21 cellular contexts compared by ENCODE assay signal in the genomic region with DNA sequence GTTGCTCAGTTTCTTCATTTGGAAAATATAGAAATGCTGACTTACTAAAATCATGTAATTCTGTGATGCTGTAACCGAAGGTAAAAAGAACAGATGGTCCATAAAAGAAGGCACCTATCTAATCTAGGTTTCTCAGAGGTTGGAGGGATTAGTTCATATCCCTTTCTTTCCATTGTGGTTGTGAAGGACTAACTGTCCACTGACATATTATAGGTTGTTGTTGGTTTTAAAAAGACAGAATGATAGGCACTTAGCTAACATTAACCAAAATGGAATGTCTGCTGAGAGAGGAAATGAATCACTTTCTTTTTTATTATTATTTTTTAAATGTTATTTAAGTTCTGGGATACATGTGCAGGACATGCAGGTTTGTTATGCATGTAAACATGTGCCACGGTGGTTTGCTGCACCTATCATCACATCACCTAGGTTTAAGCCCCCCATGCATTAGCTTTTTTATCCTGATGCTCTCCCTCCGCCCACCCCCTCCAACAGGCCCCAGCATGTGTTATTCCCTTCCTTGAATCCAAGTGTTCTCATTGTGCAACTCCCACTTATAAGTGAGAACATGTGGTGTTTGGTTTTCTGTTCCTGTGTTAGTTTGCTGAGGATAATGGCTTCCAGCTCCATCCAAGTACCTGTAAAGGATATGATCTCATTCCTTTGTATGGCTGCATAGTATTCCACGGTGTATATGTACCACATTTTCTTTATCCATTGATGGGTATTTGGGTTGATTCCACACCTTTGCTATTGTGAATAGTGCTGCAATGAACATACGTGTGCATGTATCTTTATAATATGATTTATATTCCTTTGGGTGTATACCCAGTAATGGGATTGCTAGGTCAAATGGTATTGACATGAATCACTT. TPM values are rescaled to one million over a fixed set of nuclear protein-coding genes. Genes with fewer than 3 reads are reported as not detected.
DNase-seq lines count a peak whose midpoint lies in the region; ATAC-seq, FAIRE-seq and TF ChIP-seq lines count a peak whose summit lies in the region.
"Had no signal": no experiment of that assay in that cellular context is flagged by ENCODE, and none has a peak within 500 bp of the region (broad histone marks: within the 10 kb centered on the region; RNA-seq: fewer than 3 reads in every experiment).

No MANE protein-coding gene starts in this region.

- H3K4me3 ChIP-seq in A549 (no peak overlapping the region), fibroblast of villous mesenchyme (ENCODE audit: low read depth, low read length) (no peak overlapping the region)
- H3K4me3 ChIP-seq: left ventricle myocardium inferior, PC-9, SK-N-MC had no signal

- no peaks in the 10 kb centered on the region; the same call in 1 of the 2 replicates for H3K27me3 Mint-ChIP-seq in HFFc6 (ENCODE audit: insufficient read depth)

- no peaks in the 10 kb centered on the region for H3K4me1 ChIP-seq in A549
- H3K4me1 ChIP-seq: left ventricle myocardium inferior had no signal

- H3K4me2 ChIP-seq in A549 = no peak overlapping the region
- H3K4me2 ChIP-seq: PC-9 had no signal

- peak; percentile 70 for FAIRE-seq in A549 (lab: Jason Lieb, UNC)

- ATAC-seq in A549 = no peak
- no peak for ATAC-seq in GM21723 (IDR thresholded peaks at IDR 0.05; ENCODE audit: unreplicated experiment)
- ATAC-seq: stimulated activated naive CD8-positive, alpha-beta T cell treated with anti-CD3 and anti-CD28 coated beads, Interleukin-15, amount 100 ng/mL, for 72 hours had no signal

- WGBS in A549 (ENCODE audit: missing lambda C conversion rate) = 0% methylated on average over 5 of the region's 5 CpGs

- DNase-seq in A549 (ENCODE audit: low read depth in 1 of 2, low spot score in 1 of 2) (no peak), HFFc6 (peak; percentile 2), astrocyte of the hippocampus (ENCODE audit: low read depth, low spot score) (peak; percentile 1), fibroblast of villous mesenchyme (ENCODE audit: low read depth) (peak; percentile 56), cerebellar cortex (ENCODE audit: low spot score) (no peak), cerebellum (ENCODE audit: low spot score) (no peak)
- no peak for DNase-seq in stimulated activated CD4-positive, alpha-beta T cell treated with anti-CD3 and anti-CD28 coated beads, Interleukin-4, amount 100 ng/mL, for 1 hour
- DNase-seq: activated CD4-positive, alpha-beta T cell treated with anti-CD3 and anti-CD28 coated beads for 48 hours; activated naive CD4-positive, alpha-beta T cell treated with anti-CD3 and anti-CD28 coated beads, Interleukin-2, amount 10 ng/mL, durations not matched to agents 7 days and 5 days; CD4-positive, alpha-beta T cell; DMS79; effector CD4-positive, alpha-beta T cell; left ventricle myocardium inferior; NCI-H2081 treated with DMSO at 0.1 percent for 48 hours; NCI-H69; PC-9; retina; stimulated activated CD4-positive, alpha-beta T cell treated with anti-CD3 and anti-CD28 coated beads, Interleukin-15, amount 100 ng/mL, for 24 hours; stimulated activated naive CD8-positive, alpha-beta T cell treated with anti-CD3 and anti-CD28 coated beads, Interleukin-15, amount 100 ng/mL, for 72 hours had no signal

- no peak overlapping the region for H3K27ac Mint-ChIP-seq in HFFc6
- H3K27ac Mint-ChIP-seq: activated naive CD4-positive, alpha-beta T cell treated with anti-CD3 and anti-CD28 coated beads, Interleukin-2, amount 10 ng/mL, durations not matched to agents 7 days and 5 days; CD4-positive, alpha-beta T cell; stimulated activated naive CD8-positive, alpha-beta T cell treated with anti-CD3 and anti-CD28 coated beads, Interleukin-15, amount 100 ng/mL, for 72 hours had no signal

- no peaks in the 10 kb centered on the region for H3K36me3 Mint-ChIP-seq in HFFc6 (ENCODE audit: low read depth)
- H3K36me3 Mint-ChIP-seq: activated naive CD4-positive, alpha-beta T cell treated with anti-CD3 and anti-CD28 coated beads, Interleukin-2, amount 10 ng/mL, durations not matched to agents 7 days and 5 days had no signal

- H3K4me1 Mint-ChIP-seq in HFFc6 (ENCODE audit: low read depth) = peaks cover 9% of the 10 kb centered on the region; the same call in 1 of the 2 replicates
- H3K4me1 Mint-ChIP-seq: activated naive CD4-positive, alpha-beta T cell treated with anti-CD3 and anti-CD28 coated beads, Interleukin-2, amount 10 ng/mL, durations not matched to agents 7 days and 5 days; stimulated activated naive CD8-positive, alpha-beta T cell treated with anti-CD3 and anti-CD28 coated beads, Interleukin-15, amount 100 ng/mL, for 72 hours had no signal

- POLR2A ChIA-PET in A549 (lab: Yijun Ruan, JAX) = no interaction called here

- H3K9me3 Mint-ChIP-seq in HFFc6 = peaks cover 8% of the 10 kb centered on the region
- H3K9me3 Mint-ChIP-seq: activated naive CD4-positive, alpha-beta T cell treated with anti-CD3 and anti-CD28 coated beads, Interleukin-2, amount 10 ng/mL, durations not matched to agents 7 days and 5 days had no signal

- no peak for TF ChIP-seq CTCF in A549 (IDR thresholded peaks at IDR 0.05)
- no peak for TF ChIP-seq CTCF in HFFc6 (IDR thresholded peaks at IDR 0.05)
- no peak for TF ChIP-seq CTCF in fibroblast of villous mesenchyme (IDR thresholded peaks at IDR 0.05; ENCODE audit: insufficient read depth, low read depth, low read length)

- no peak for TF ChIP-seq RAD21 in A549 (conservative IDR thresholded peaks at IDR 0.05 in 1 of 2, IDR thresholded peaks at IDR 0.05 in 1 of 2)

- CTCF ChIA-PET in A549 (lab: Yijun Ruan, JAX) = interaction anchor here (0.6 to 1.6 kb wide), 4 partner anchors 17 to 287 kb away, joined by 3 to 5 read pairs (median 3); no protein-coding TSS in a partner anchor

- TF ChIP-seq POLR2A in A549 (IDR thresholded peaks at IDR 0.05; ENCODE audit: low read length) = no peak

- no peak overlapping the region for H3K4me3 Mint-ChIP-seq in HFFc6
- H3K4me3 Mint-ChIP-seq: activated naive CD4-positive, alpha-beta T cell treated with anti-CD3 and anti-CD28 coated beads, Interleukin-2, amount 10 ng/mL, durations not matched to agents 7 days and 5 days; CD4-positive, alpha-beta T cell; stimulated activated naive CD8-positive, alpha-beta T cell treated with anti-CD3 and anti-CD28 coated beads, Interleukin-15, amount 100 ng/mL, for 72 hours had no signal

- TF ChIP-seq EP300 in A549 (IDR thresholded peaks at IDR 0.05) = no peak

- H3K27ac ChIP-seq in A549 = no peak overlapping the region
- H3K27ac ChIP-seq: left ventricle myocardium inferior, PC-9, SK-N-MC had no signal

- 0 out of 3 replicates have a peak, but pooled peaks cover 4% of the 10 kb centered on the region for H3K9me3 ChIP-seq in A549

TF ChIP-seq in A549, 52 proteins besides CTCF, POLR2A, EP300 and RAD21:
- no peak for TF ChIP-seq SREBF2 (IDR thresholded peaks at IDR 0.05)

RNA-seq across cellular contexts. Expression of gene ALDH1A2, which starts 45.8 kb away (rescaled TPM):
- 0.23 and 0.30 TPM in 2 replicates for polyA plus RNA-seq in A549 (2011; rRNA removed)
- not detected in 2 replicates for polyA plus RNA-seq in A549 (2012; cell fraction: cytosol; rRNA removed)
- 0.04 and 0.26 TPM in 2 replicates for polyA plus RNA-seq in A549 (2012; cell fraction: nucleus; rRNA removed)
- 0.22 to 0.35 TPM (median 0.25 TPM) in 3 replicates for polyA plus RNA-seq in A549 (2017; fragmentation: RNase III; extraction: RNeasy Plus Mini Kit Qiagen cat#74134 plus additional on column Dnase treatment)
- polyA minus RNA-seq in A549 (2011; rRNA and poly(A)+ RNA removed) = 1.4 TPM in 1 of 2 replicates, not detected in the other
- not detected for total RNA-seq in HFFc6 (2021; fragmentation: NEBNext Ultra II Directional; extraction: Animal tissue kit (Norgen Biotek cat#: 25700))
- 2.9 and 8.2 TPM in 2 replicates for total RNA-seq in fibroblast of villous mesenchyme
- total RNA-seq in cerebellum = 8.9 TPM
- total RNA-seq: CD4-positive, alpha-beta T cell had no signal

Comparison
In these comparisons a context has a peak if more than half of its experiments do, and no peak if none do; other contexts are left out.
1. DNase-seq: peak in HFFc6 (single experiment), astrocyte of the hippocampus (single experiment) and fibroblast of villous mesenchyme (single experiment); none in A549 (0 of 2), cerebellar cortex (single experiment), cerebellum (single experiment) and stimulated activated CD4-positive, alpha-beta T cell treated with anti-CD3 and anti-CD28 coated beads, Interleukin-4, amount 100 ng/mL, for 1 hour (single experiment).